27 cellular contexts compared by ENCODE assay signal in the genomic region with DNA sequence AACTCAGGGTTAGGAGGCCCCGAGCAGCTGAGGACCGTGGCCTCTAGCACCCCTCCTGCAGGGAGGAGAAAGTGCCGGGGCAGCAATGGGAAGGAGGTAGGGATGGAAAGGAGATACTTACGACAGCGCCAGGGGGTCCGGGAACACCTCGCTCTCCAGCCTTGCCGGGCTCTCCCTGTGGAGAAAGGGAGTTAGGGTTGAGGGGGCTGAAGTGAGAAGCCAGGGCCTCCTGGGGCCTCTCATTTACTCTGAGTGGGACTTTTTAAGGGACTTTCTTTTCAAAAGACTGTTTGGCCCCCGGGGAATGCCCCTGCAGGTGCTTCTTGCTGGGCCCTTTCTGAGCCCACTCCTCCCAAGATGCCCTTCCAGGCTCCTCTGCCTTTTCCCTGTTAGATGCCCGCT. TPM values are rescaled to one million over a fixed set of nuclear protein-coding genes. Genes with fewer than 3 reads are reported as not detected.
A peak's percentile ranks its signal among the peaks of the same experiment; 100 is the strongest.
DNase-seq lines count a peak whose midpoint lies in the region; ATAC-seq, FAIRE-seq and TF ChIP-seq lines count a peak whose summit lies in the region.
"Had no signal": no experiment of that assay in that cellular context is flagged by ENCODE, and none has a peak within 500 bp of the region (broad histone marks: within the 10 kb centered on the region; RNA-seq: fewer than 3 reads in every experiment).

No MANE protein-coding gene starts in this region.

- H3K4me3 Mint-ChIP-seq in activated CD8-positive, alpha-beta T cell treated with anti-CD3 and anti-CD28 coated beads, Interleukin-2, amount 10 ng/mL, durations not matched to agents 7 days and 5 days: no peak overlapping the region
- H3K4me3 Mint-ChIP-seq: dendritic cell treated with granulocyte-macrophage colony-stimulating factor and Interleukin-4, amounts not matched to agents 40 ng/mL and 50 ng/mL, for 4 days had no signal

- H3K27me3 Mint-ChIP-seq in activated CD8-positive, alpha-beta T cell treated with anti-CD3 and anti-CD28 coated beads, Interleukin-2, amount 10 ng/mL, durations not matched to agents 7 days and 5 days (ENCODE audit: low read depth): peaks cover 5% of the 10 kb centered on the region

- TF ChIP-seq CTCF in AG04449 (IDR thresholded peaks at IDR 0.05; ENCODE audit: insufficient read depth, low read length, missing control alignments) (no peak), coronary artery (IDR thresholded peaks at IDR 0.05) (no peak)

- H3K4me1 Mint-ChIP-seq in activated CD8-positive, alpha-beta T cell treated with anti-CD3 and anti-CD28 coated beads, Interleukin-2, amount 10 ng/mL, durations not matched to agents 7 days and 5 days (ENCODE audit: low read depth): no peaks in the 10 kb centered on the region

- no peaks in the 10 kb centered on the region for H3K9me3 Mint-ChIP-seq in activated CD8-positive, alpha-beta T cell treated with anti-CD3 and anti-CD28 coated beads, Interleukin-2, amount 10 ng/mL, durations not matched to agents 7 days and 5 days (ENCODE audit: insufficient read depth)
- H3K9me3 Mint-ChIP-seq: activated naive CD4-positive, alpha-beta T cell treated with anti-CD3 and anti-CD28 coated beads, Interleukin-2, amount 50 U/mL, for 72 hours; brain; dendritic cell treated with granulocyte-macrophage colony-stimulating factor and Interleukin-4, amounts not matched to agents 40 ng/mL and 50 ng/mL, for 4 days had no signal

- H3K4me1 ChIP-seq in rectal smooth muscle tissue (ENCODE audit: control insufficient read depth, insufficient read depth, low read length): peaks cover 23% of the 10 kb centered on the region
- H3K4me1 ChIP-seq: left lung had no signal

- H3K27ac Mint-ChIP-seq in activated CD8-positive, alpha-beta T cell treated with anti-CD3 and anti-CD28 coated beads, Interleukin-2, amount 10 ng/mL, durations not matched to agents 7 days and 5 days: no peak overlapping the region
- H3K27ac Mint-ChIP-seq: activated naive CD4-positive, alpha-beta T cell treated with anti-CD3 and anti-CD28 coated beads, Interleukin-2, amount 50 U/mL, for 72 hours; dendritic cell treated with granulocyte-macrophage colony-stimulating factor and Interleukin-4, amounts not matched to agents 40 ng/mL and 50 ng/mL, for 4 days had no signal

- POLR2A ChIA-PET in AG04449 (lab: Yijun Ruan, JAX): interaction anchor here (0.6 to 44.9 kb wide), 6 partner anchors 13 to 96 kb away, joined by 3 to 2316 read pairs (median 82); partner anchors contain the start of genes COL1A1 and TMEM92
- POLR2A ChIA-PET in activated CD8-positive, alpha-beta T cell treated with anti-CD3 and anti-CD28 coated beads, Interleukin-2, amount 10 ng/mL, durations not matched to agents 7 days and 5 days (lab: Charles Lee): no interaction called here

- H3K27me3 ChIP-seq in rectal smooth muscle tissue (ENCODE audit: control insufficient read depth, insufficient read depth, low read length): no peaks in the 10 kb centered on the region
- H3K27me3 ChIP-seq: left lung, suprapubic skin had no signal

- no peaks in the 10 kb centered on the region for H3K36me3 Mint-ChIP-seq in activated CD8-positive, alpha-beta T cell treated with anti-CD3 and anti-CD28 coated beads, Interleukin-2, amount 10 ng/mL, durations not matched to agents 7 days and 5 days (ENCODE audit: low read depth)
- H3K36me3 Mint-ChIP-seq: activated naive CD4-positive, alpha-beta T cell treated with anti-CD3 and anti-CD28 coated beads, Interleukin-2, amount 50 U/mL, for 72 hours had no signal

- DNase-seq in AG04449 (ENCODE audit: low read depth, low spot score): no peak
- no peak for DNase-seq in GM12892 (ENCODE audit: insufficient read length)
- DNase-seq in coronary artery (ENCODE audit: low spot score): no peak
- no peak for DNase-seq in germinal center (ENCODE audit: low spot score)
- no peak for DNase-seq in activated CD8-positive, alpha-beta T cell treated with anti-CD3 and anti-CD28 coated beads, Interleukin-2, amount 10 ng/mL, durations not matched to agents 7 days and 5 days
- DNase-seq in activated CD4-positive, alpha-beta T cell treated with anti-CD3 and anti-CD28 coated beads for 48 hours: no peak
- DNase-seq in NCI-H2196 (lab: John Stamatoyannopoulos, UW; ENCODE audit: unreplicated experiment): no peak
- DNase-seq: activated CD4-positive, CD25-positive, alpha-beta regulatory T cell; activated CD8-positive, alpha-beta memory T cell treated with anti-CD3 and anti-CD28 coated beads for 24 hours; COR-L47; Karpas-422; NCI-H1105 treated with DMSO at 0.1 percent for 48 hours; NCI-H69; SHP77 treated with DMSO at 0.1 percent for 48 hours; stimulated activated CD4-positive, alpha-beta T cell treated with anti-CD3 and anti-CD28 coated beads, Interleukin-2, amount 100 ng/mL, for 48 hours had no signal

- no peak for ATAC-seq in activated CD8-positive, alpha-beta T cell treated with anti-CD3 and anti-CD28 coated beads, Interleukin-2, amount 10 ng/mL, durations not matched to agents 7 days and 5 days
- ATAC-seq: activated naive CD4-positive, alpha-beta T cell treated with anti-CD3 and anti-CD28 coated beads, Interleukin-2, amount 50 U/mL, for 72 hours; left lung had no signal

- H3K27ac ChIP-seq in coronary artery: peak overlapping the region; percentile 92 to 97
- peak overlapping the region; percentile 17 for H3K27ac ChIP-seq in rectal smooth muscle tissue (ENCODE audit: low read depth, low read length)

- peaks cover 86% of the 10 kb centered on the region for H3K36me3 ChIP-seq in rectal smooth muscle tissue (ENCODE audit: control insufficient read depth, insufficient read depth, low read length)

- peak overlapping the region; percentile 33 for H3K4me3 ChIP-seq in AG04449 (ENCODE audit: low read depth, low read length)
- H3K4me3 ChIP-seq in coronary artery: no peak overlapping the region
- no peak overlapping the region for H3K4me3 ChIP-seq in rectal smooth muscle tissue (ENCODE audit: low read length)
- H3K4me3 ChIP-seq: left lung, suprapubic skin had no signal

- CTCF ChIA-PET in AG04449 (lab: Yijun Ruan, JAX): interaction anchor here (1.0 to 1.3 kb wide), 3 partner anchors 8 to 80 kb away, joined by 3 to 6 read pairs (median 5); partner anchors contain the start of gene COL1A1
- CTCF ChIA-PET in activated CD8-positive, alpha-beta T cell treated with anti-CD3 and anti-CD28 coated beads, Interleukin-2, amount 10 ng/mL, durations not matched to agents 7 days and 5 days (lab: Charles Lee): interaction anchor here (1.0 kb wide), 1 partner anchor 23 kb away, joined by 3 read pairs; no protein-coding TSS in a partner anchor

- no peak overlapping the region for H3K9ac ChIP-seq in rectal smooth muscle tissue (ENCODE audit: low read length)

- peak; percentile 42; the same call in 1 of the 2 replicates for TF ChIP-seq POLR2A in GM12892 (IDR thresholded peaks at IDR 0.05; ENCODE audit: low read depth, low read length)

- FAIRE-seq in GM12892 (lab: Jason Lieb, UNC): peak; percentile 67
- FAIRE-seq: endothelial cell of umbilical vein had no signal

RNA-seq across cellular contexts. Expression of gene COL1A1, which starts 8.6 kb away (rescaled TPM):
- polyA plus RNA-seq in GM12892 (2012; ENCODE audit: missing spikeins): 4.8 TPM
- under 1 TPM; 0.18 to 0.26 TPM for total RNA-seq in activated CD8-positive, alpha-beta T cell treated with anti-CD3 and anti-CD28 coated beads, Interleukin-2, amount 10 ng/mL, durations not matched to agents 7 days and 5 days
- total RNA-seq: OCI-LY7 had no signal

RNA-seq across cellular contexts. Expression of gene SGCA, which starts 27.1 kb away (rescaled TPM):
- 0.68 TPM for polyA plus RNA-seq in GM12892 (2012; ENCODE audit: missing spikeins)
- not detected for total RNA-seq in activated CD8-positive, alpha-beta T cell treated with anti-CD3 and anti-CD28 coated beads, Interleukin-2, amount 10 ng/mL, durations not matched to agents 7 days and 5 days
- total RNA-seq: A673; endothelial cell of umbilical vein; glomerular endothelial cell; HT1080; T-helper 2 cell treated with Interferon-gamma antibody and Interleukin-4, amounts not matched to agents 100 ng/mL and 5 ng/mL, for 36 hours had no signal
- polyA plus RNA-seq: endothelial cell of umbilical vein had no signal

RNA-seq across cellular contexts. Expression of gene PPP1R9B, which starts 42.4 kb away (rescaled TPM):
- 32.1 TPM for polyA plus RNA-seq in GM12892 (2012; ENCODE audit: missing spikeins)
- total RNA-seq in activated CD8-positive, alpha-beta T cell treated with anti-CD3 and anti-CD28 coated beads, Interleukin-2, amount 10 ng/mL, durations not matched to agents 7 days and 5 days: 100 to 1,000 TPM; 113 to 115 TPM
